ENCODE assay signal across 11 cellular contexts in the genomic region with DNA sequence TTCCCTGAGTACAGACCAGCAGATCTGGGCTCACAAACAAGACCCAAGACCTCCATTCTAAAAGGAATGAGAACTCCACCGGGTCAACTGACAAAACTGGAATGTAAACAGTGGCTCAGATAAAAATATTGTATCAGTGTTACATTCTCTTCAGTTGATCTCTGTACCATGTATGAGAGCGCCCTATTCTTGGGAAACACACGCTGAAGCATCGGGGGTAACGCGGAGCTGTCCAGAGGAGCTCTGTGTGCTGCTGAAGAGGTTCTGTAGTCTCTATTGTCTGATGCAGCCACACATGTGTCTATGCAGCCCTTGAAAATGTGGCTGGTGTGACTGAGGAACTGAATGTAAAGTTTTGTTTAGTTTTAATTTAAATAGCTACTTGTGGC. TPM values are rescaled to one million over a fixed set of nuclear protein-coding genes. Genes with fewer than 3 reads are reported as not detected.
DNase-seq lines count a peak whose midpoint lies in the region; ATAC-seq and TF ChIP-seq lines count a peak whose summit lies in the region.
"Had no signal": no experiment of that assay in that cellular context is flagged by ENCODE, and none has a peak within 500 bp of the region (broad histone marks: within the 10 kb centered on the region; RNA-seq: fewer than 3 reads in every experiment).

No MANE protein-coding gene starts in this region.

- H3K9me3 Mint-ChIP-seq in CD8-positive, alpha-beta T cell: no peaks in the 10 kb centered on the region
- H3K9me3 Mint-ChIP-seq in WTC11: 0 out of 2 replicates have a peak, but pooled peaks cover 1% of the 10 kb centered on the region

- H3K4me2 ChIP-seq in Karpas-422 (ENCODE audit: low read depth, low read length, poor library complexity, severe bottlenecking): no peak overlapping the region

- no peak for TF ChIP-seq CTCF in CD8-positive, alpha-beta T cell (IDR thresholded peaks at IDR 0.05)
- TF ChIP-seq CTCF in WTC11 (IDR thresholded peaks at IDR 0.05): no peak
- no peak for TF ChIP-seq CTCF in foreskin keratinocyte (conservative IDR thresholded peaks at IDR 0.05)
- TF ChIP-seq CTCF in neutrophil (IDR thresholded peaks at IDR 0.05): no peak

- peaks cover 64% of the 10 kb centered on the region for H3K4me1 Mint-ChIP-seq in CD8-positive, alpha-beta T cell (ENCODE audit: low read depth)
- H3K4me1 Mint-ChIP-seq in WTC11: peaks cover 20% of the 10 kb centered on the region

- peak in 1 of 7 experiments; percentile 37 for DNase-seq in CD8-positive, alpha-beta T cell
- no peak for DNase-seq in WTC11 (ENCODE audit: low spot score)
- DNase-seq in foreskin keratinocyte: no peak
- no peak for DNase-seq in CD1c-positive myeloid dendritic cell (ENCODE audit: extremely low spot score)
- no peak for DNase-seq in DMS153 treated with DMSO at 0.1 percent for 48 hours (lab: John Stamatoyannopoulos, UW; ENCODE audit: unreplicated experiment)
- no peak for DNase-seq in Karpas-422
- no peak for DNase-seq in stimulated activated CD4-positive, alpha-beta T cell treated with anti-CD3 and anti-CD28 coated beads, Interleukin-1b, Interleukin-23, amount 100 ng/mL, for 48 hours
- DNase-seq: activated CD4-positive, alpha-beta T cell treated with anti-CD3 and anti-CD28 coated beads for 4 hours; NCI-H524; testis had no signal

- H3K27me3 ChIP-seq in CD8-positive, alpha-beta T cell (ENCODE audit: insufficient read depth, low read length): no peaks in the 10 kb centered on the region
- H3K27me3 ChIP-seq in foreskin keratinocyte (no peaks in the 10 kb centered on the region), neutrophil (no peaks in the 10 kb centered on the region), Karpas-422 (ENCODE audit: low read length) (no peaks in the 10 kb centered on the region)
- H3K27me3 ChIP-seq: testis had no signal

- no peak overlapping the region for H3K9ac ChIP-seq in Karpas-422 (ENCODE audit: low read length)

- H3K4me3 Mint-ChIP-seq in CD8-positive, alpha-beta T cell: peak overlapping the region; percentile 55
- no peak overlapping the region for H3K4me3 Mint-ChIP-seq in WTC11

- CTCF ChIA-PET in CD8-positive, alpha-beta T cell (lab: Charles Lee): interaction anchor here (0.7 to 1.6 kb wide), 3 partner anchors 13 to 119 kb away, joined by 3 to 4 read pairs (median 3); no protein-coding TSS in a partner anchor
- CTCF ChIA-PET in WTC11 (lab: Charles Lee): interaction anchor here (1.4 to 2.1 kb wide), 7 partner anchors 9 to 265 kb away, joined by 3 to 7 read pairs (median 4); no protein-coding TSS in a partner anchor

- no peaks in the 10 kb centered on the region for H3K79me2 ChIP-seq in Karpas-422 (ENCODE audit: low read length)

- H3K36me3 Mint-ChIP-seq in CD8-positive, alpha-beta T cell: peaks cover 14% of the 10 kb centered on the region
- no peaks in the 10 kb centered on the region for H3K36me3 Mint-ChIP-seq in WTC11

- H3K27me3 Mint-ChIP-seq in CD8-positive, alpha-beta T cell (ENCODE audit: low read depth): no peaks in the 10 kb centered on the region
- no peaks in the 10 kb centered on the region for H3K27me3 Mint-ChIP-seq in WTC11 (ENCODE audit: low read depth)

- peak overlapping the region; percentile 69 for H3K27ac Mint-ChIP-seq in CD8-positive, alpha-beta T cell
- peak overlapping the region; percentile 38; the same call in 1 of the 2 replicates for H3K27ac Mint-ChIP-seq in WTC11

- peak; percentile 34 for ATAC-seq in CD8-positive, alpha-beta T cell
- ATAC-seq in WTC11: no peak
- ATAC-seq in foreskin keratinocyte: no peak

- no peaks in the 10 kb centered on the region for H4K20me1 ChIP-seq in Karpas-422 (ENCODE audit: insufficient read depth, low read depth, low read length)

- H3K36me3 ChIP-seq in CD8-positive, alpha-beta T cell (ENCODE audit: insufficient read depth, low read length): no peaks in the 10 kb centered on the region
- H3K36me3 ChIP-seq in neutrophil (no peaks in the 10 kb centered on the region), Karpas-422 (ENCODE audit: insufficient read depth, low read length) (no peaks in the 10 kb centered on the region)

- H2AFZ ChIP-seq in Karpas-422 (ENCODE audit: low read length): no peak overlapping the region

- H3K9me2 ChIP-seq in Karpas-422 (replicated peaks; ENCODE audit: insufficient read depth, low read length): no peaks in the 10 kb centered on the region

- intact Hi-C loops in CD8-positive, alpha-beta T cell (cut with DNase I, micrococcal nuclease): loop anchor here in 1 of 2 experiments (5.0 kb wide), 1 partner anchor 386 kb away; no protein-coding TSS in a partner anchor

- H3K4me1 ChIP-seq in CD8-positive, alpha-beta T cell (ENCODE audit: insufficient read depth, low read length): peaks cover 24% of the 10 kb centered on the region
- H3K4me1 ChIP-seq in foreskin keratinocyte: peaks cover 20% of the 10 kb centered on the region
- peaks cover 66 to 77% of the 10 kb centered on the region in 2 experiments for H3K4me1 ChIP-seq in neutrophil (ENCODE audit: control insufficient read depth in 1 of 2, insufficient read depth in 1 of 2, low read depth in 1 of 2, low read length in 1 of 2)
- no peaks in the 10 kb centered on the region for H3K4me1 ChIP-seq in Karpas-422 (ENCODE audit: low read length)

- no peak overlapping the region for H3K27ac ChIP-seq in CD8-positive, alpha-beta T cell (ENCODE audit: low read depth, low read length)
- H3K27ac ChIP-seq in foreskin keratinocyte: peak overlapping the region; percentile 53
- peak overlapping the region; percentile 83 for H3K27ac ChIP-seq in neutrophil
- no peak overlapping the region for H3K27ac ChIP-seq in Karpas-422 (ENCODE audit: low read length)

- no peaks in the 10 kb centered on the region for H3K9me3 ChIP-seq in CD8-positive, alpha-beta T cell (ENCODE audit: low read length)
- H3K9me3 ChIP-seq in neutrophil: no peaks in the 10 kb centered on the region
- H3K9me3 ChIP-seq in Karpas-422 (ENCODE audit: low read length): no peaks in the 10 kb centered on the region
- H3K9me3 ChIP-seq: testis had no signal

- H3K4me3 ChIP-seq in CD8-positive, alpha-beta T cell (ENCODE audit: low read depth, low read length): no peak overlapping the region
- no peak overlapping the region for H3K4me3 ChIP-seq in neutrophil (ENCODE audit: low read depth in 1 of 2, low read length in 1 of 2)
- H3K4me3 ChIP-seq in Karpas-422 (ENCODE audit: low read length): no peak overlapping the region
- H3K4me3 ChIP-seq: testis had no signal

- POLR2A ChIA-PET in CD8-positive, alpha-beta T cell (lab: Charles Lee): interaction anchor here (1.1 to 1.8 kb wide), 5 partner anchors 12 to 79 kb away, joined by 3 to 11 read pairs (median 3); no protein-coding TSS in a partner anchor
- POLR2A ChIA-PET in WTC11 (lab: Charles Lee): no interaction called here

TF ChIP-seq in WTC11, 78 proteins besides CTCF, POLR2A, EP300 and RAD21 (continues in another document):
- TF ChIP-seq, protein P1, sequence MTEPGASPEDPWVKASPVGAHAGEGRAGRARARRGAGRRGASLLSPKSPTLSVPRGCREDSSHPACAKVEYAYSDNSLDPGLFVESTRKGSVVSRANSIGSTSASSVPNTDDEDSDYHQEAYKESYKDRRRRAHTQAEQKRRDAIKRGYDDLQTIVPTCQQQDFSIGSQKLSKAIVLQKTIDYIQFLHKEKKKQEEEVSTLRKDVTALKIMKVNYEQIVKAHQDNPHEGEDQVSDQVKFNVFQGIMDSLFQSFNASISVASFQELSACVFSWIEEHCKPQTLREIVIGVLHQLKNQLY (CRISPR knock-in tag; IDR thresholded peaks at IDR 0.05): no peak
- TF ChIP-seq, protein P2, sequence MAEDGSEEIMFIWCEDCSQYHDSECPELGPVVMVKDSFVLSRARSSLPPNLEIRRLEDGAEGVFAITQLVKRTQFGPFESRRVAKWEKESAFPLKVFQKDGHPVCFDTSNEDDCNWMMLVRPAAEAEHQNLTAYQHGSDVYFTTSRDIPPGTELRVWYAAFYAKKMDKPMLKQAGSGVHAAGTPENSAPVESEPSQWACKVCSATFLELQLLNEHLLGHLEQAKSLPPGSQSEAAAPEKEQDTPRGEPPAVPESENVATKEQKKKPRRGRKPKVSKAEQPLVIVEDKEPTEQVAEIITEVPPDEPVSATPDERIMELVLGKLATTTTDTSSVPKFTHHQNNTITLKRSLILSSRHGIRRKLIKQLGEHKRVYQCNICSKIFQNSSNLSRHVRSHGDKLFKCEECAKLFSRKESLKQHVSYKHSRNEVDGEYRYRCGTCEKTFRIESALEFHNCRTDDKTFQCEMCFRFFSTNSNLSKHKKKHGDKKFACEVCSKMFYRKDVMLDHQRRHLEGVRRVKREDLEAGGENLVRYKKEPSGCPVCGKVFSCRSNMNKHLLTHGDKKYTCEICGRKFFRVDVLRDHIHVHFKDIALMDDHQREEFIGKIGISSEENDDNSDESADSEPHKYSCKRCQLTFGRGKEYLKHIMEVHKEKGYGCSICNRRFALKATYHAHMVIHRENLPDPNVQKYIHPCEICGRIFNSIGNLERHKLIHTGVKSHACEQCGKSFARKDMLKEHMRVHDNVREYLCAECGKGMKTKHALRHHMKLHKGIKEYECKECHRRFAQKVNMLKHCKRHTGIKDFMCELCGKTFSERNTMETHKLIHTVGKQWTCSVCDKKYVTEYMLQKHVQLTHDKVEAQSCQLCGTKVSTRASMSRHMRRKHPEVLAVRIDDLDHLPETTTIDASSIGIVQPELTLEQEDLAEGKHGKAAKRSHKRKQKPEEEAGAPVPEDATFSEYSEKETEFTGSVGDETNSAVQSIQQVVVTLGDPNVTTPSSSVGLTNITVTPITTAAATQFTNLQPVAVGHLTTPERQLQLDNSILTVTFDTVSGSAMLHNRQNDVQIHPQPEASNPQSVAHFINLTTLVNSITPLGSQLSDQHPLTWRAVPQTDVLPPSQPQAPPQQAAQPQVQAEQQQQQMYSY (CRISPR knock-in tag; IDR thresholded peaks at IDR 0.05): no peak
- TF ChIP-seq ZNF232 (CRISPR knock-in tag; IDR thresholded peaks at IDR 0.05) (no peak), SP1 (CRISPR knock-in tag; conservative IDR thresholded peaks at IDR 0.05) (no peak), GRHL2 (CRISPR knock-in tag; IDR thresholded peaks at IDR 0.05; ENCODE audit: insufficient replicate concordance, severe bottlenecking) (no peak), KAT7 (CRISPR knock-in tag; IDR thresholded peaks at IDR 0.05; ENCODE audit: borderline replicate concordance) (no peak)
- TF ChIP-seq, protein P3, sequence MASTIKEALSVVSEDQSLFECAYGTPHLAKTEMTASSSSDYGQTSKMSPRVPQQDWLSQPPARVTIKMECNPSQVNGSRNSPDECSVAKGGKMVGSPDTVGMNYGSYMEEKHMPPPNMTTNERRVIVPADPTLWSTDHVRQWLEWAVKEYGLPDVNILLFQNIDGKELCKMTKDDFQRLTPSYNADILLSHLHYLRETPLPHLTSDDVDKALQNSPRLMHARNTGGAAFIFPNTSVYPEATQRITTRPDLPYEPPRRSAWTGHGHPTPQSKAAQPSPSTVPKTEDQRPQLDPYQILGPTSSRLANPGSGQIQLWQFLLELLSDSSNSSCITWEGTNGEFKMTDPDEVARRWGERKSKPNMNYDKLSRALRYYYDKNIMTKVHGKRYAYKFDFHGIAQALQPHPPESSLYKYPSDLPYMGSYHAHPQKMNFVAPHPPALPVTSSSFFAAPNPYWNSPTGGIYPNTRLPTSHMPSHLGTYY (CRISPR knock-in tag; IDR thresholded peaks at IDR 0.05): no peak

RNA-seq across cellular contexts. Expression of a gene that starts 39.7 kb away (rescaled TPM):
- total RNA-seq in CD8-positive, alpha-beta T cell: 10 to 100 TPM; 19.8 to 21.3 TPM
- 20.8 to 25.3 TPM (median 21.3 TPM) in 3 replicates for total RNA-seq in WTC11 (2021)
- 17.7 and 20.1 TPM in 2 replicates for total RNA-seq in foreskin keratinocyte
- polyA plus RNA-seq in foreskin keratinocyte: 2.1 and 2.6 TPM in 2 replicates
- not detected in 2 replicates for total RNA-seq in Karpas-422 (2014; rRNA removed; shearing (Covaris generic); ENCODE audit: low replicate concordance)

Comparison
In these comparisons a context has a peak if more than half of its experiments do, and no peak if none do; other contexts are left out.
1. H3K27ac ChIP-seq: peak in foreskin keratinocyte (single experiment) and neutrophil (single experiment); none in CD8-positive, alpha-beta T cell (single experiment) and Karpas-422 (single experiment).
2. RNA of a gene that starts 39.7 kb away (total RNA-seq): 20.8 to 25.3 TPM in WTC11, 19.8 to 21.3 TPM in CD8-positive, alpha-beta T cell and 17.7 to 20.1 TPM in foreskin keratinocyte; not detected in Karpas-422; every median in the first group is over 10 times any median in the second.